Comparison of ENCODE assay signal across 21 cellular contexts in genomic region chr12:62763319-62763718, GRCh38.
"Had no signal": no experiment of that assay in that cellular context is flagged by ENCODE, and none has a peak within 500 bp of the region (broad histone marks: within the 10 kb centered on the region; RNA-seq: fewer than 3 reads in every experiment).

No MANE protein-coding gene starts in this region.

- H3K4me3 ChIP-seq: coronary artery, heart right ventricle, left lung, sigmoid colon, thoracic aorta, upper lobe of left lung had no signal

- H3K36me3 ChIP-seq: left lung, sigmoid colon, thoracic aorta, upper lobe of left lung had no signal

- H3K9me3 Mint-ChIP-seq: activated B cell treated with CpG ODN at 0.5 μM for 24 hours; activated CD4-positive, alpha-beta memory T cell treated with anti-CD3 and anti-CD28 coated beads for 36 hours; activated naive CD4-positive, alpha-beta T cell treated with anti-CD3 and anti-CD28 coated beads for 36 hours; activated T-cell treated with anti-CD3 and anti-CD28 coated beads, Interleukin-2, amount 50 U/mL, for 72 hours; T-helper 1 cell treated with Interleukin-12 subunit alpha and Interleukin-12 subunit beta and Interleukin-4 antibody, amounts not matched to agents 30 μg/mL and 1 μg/mL, for 36 hours had no signal

- H3K27ac ChIP-seq: left lung, thoracic aorta, upper lobe of left lung had no signal

- ATAC-seq: activated T-cell treated with anti-CD3 and anti-CD28 coated beads, Interleukin-2, amount 50 U/mL, for 72 hours; left lung had no signal

- H3K4me3 Mint-ChIP-seq: activated B cell treated with CpG ODN at 0.5 μM for 24 hours; activated CD4-positive, alpha-beta memory T cell treated with anti-CD3 and anti-CD28 coated beads for 36 hours; activated naive CD4-positive, alpha-beta T cell treated with anti-CD3 and anti-CD28 coated beads for 36 hours; activated T-cell treated with anti-CD3 and anti-CD28 coated beads, Interleukin-2, amount 50 U/mL, for 72 hours; neural crest cell; T-helper 1 cell treated with Interleukin-12 subunit alpha and Interleukin-12 subunit beta and Interleukin-4 antibody, amounts not matched to agents 30 μg/mL and 1 μg/mL, for 36 hours had no signal

- DNase-seq: activated B cell treated with CpG ODN at 0.5 μM for 24 hours; activated CD4-positive, alpha-beta memory T cell treated with anti-CD3 and anti-CD28 coated beads for 36 hours; activated CD4-positive, alpha-beta T cell treated with anti-CD3 and anti-CD28 coated beads for 4 hours; activated effector memory CD4-positive, alpha-beta T cell treated with Interleukin-2 at 50 U/mL for 16 hours; activated naive CD4-positive, alpha-beta T cell treated with anti-CD3 and anti-CD28 coated beads for 36 hours; activated T-cell treated with anti-CD3 and anti-CD28 coated beads, Interleukin-2, amount 50 U/mL, for 72 hours; cerebellar nuclear complex; heart right ventricle; left lung; midbrain; posterior cingulate gyrus; retina; sigmoid colon; stimulated activated CD4-positive, alpha-beta T cell treated with anti-CD3 and anti-CD28 coated beads, Interleukin-4, amount 100 ng/mL, for 24 hours; stimulated activated naive CD4-positive, alpha-beta T cell treated with Interleukin-2 at 50 U/mL for 16 hours; T1000; upper lobe of left lung had no signal

- H3K4me1 Mint-ChIP-seq: activated B cell treated with CpG ODN at 0.5 μM for 24 hours had no signal

- H3K27ac Mint-ChIP-seq: activated B cell treated with CpG ODN at 0.5 μM for 24 hours; activated CD4-positive, alpha-beta memory T cell treated with anti-CD3 and anti-CD28 coated beads for 36 hours; activated naive CD4-positive, alpha-beta T cell treated with anti-CD3 and anti-CD28 coated beads for 36 hours; activated T-cell treated with anti-CD3 and anti-CD28 coated beads, Interleukin-2, amount 50 U/mL, for 72 hours; T-helper 1 cell treated with Interleukin-12 subunit alpha and Interleukin-12 subunit beta and Interleukin-4 antibody, amounts not matched to agents 30 μg/mL and 1 μg/mL, for 36 hours had no signal

- H3K4me1 ChIP-seq: left lung had no signal

- H3K36me3 Mint-ChIP-seq: activated CD4-positive, alpha-beta memory T cell treated with anti-CD3 and anti-CD28 coated beads for 36 hours had no signal

- H3K27me3 ChIP-seq: heart right ventricle, left lung, sigmoid colon, upper lobe of left lung had no signal

- H3K9me3 ChIP-seq: heart right ventricle, left lung, sigmoid colon, thoracic aorta, upper lobe of left lung had no signal
